Comparison of ENCODE assay signal across 9 cellular contexts in genomic region chr19:41957161-41957837, GRCh38. TPM values are rescaled to one million over a fixed set of nuclear protein-coding genes. Genes with fewer than 3 reads are reported as not detected.
DNase-seq lines count a peak whose midpoint lies in the region; ATAC-seq, FAIRE-seq and TF ChIP-seq lines count a peak whose summit lies in the region.
"Had no signal": no experiment of that assay in that cellular context is flagged by ENCODE, and none has a peak within 500 bp of the region (broad histone marks: within the 10 kb centered on the region; RNA-seq: fewer than 3 reads in every experiment).

No MANE protein-coding gene starts in this region.

- H3K9ac ChIP-seq in DND-41 (ENCODE audit: low read depth, low read length), result 0 out of 2 replicates have a peak overlapping the region, but pooled peaks have one; percentile 17
- peak overlapping the region; percentile 58 for H3K9ac ChIP-seq in PC-3 (ENCODE audit: low read length)
- H3K9ac ChIP-seq in H1 (replicated peaks in 1 of 4; ENCODE audit: extremely low read depth in 1 of 4, low read depth in 3 of 4, low read length in 3 of 4), result no peak overlapping the region

- H2AFZ ChIP-seq in DND-41 (ENCODE audit: low read depth, low read length), result no peak overlapping the region
- no peak overlapping the region for H2AFZ ChIP-seq in PC-3 (ENCODE audit: low read length)
- no peak overlapping the region for H2AFZ ChIP-seq in H1 (ENCODE audit: low read length)

- no peak overlapping the region for H3K23ac ChIP-seq in H1 (ENCODE audit: insufficient read length)

- CTCF ChIA-PET in PC-3 (lab: Charles Lee), result interaction anchor here (1.7 kb wide), 1 partner anchor 78 kb away, joined by 5 read pairs; no protein-coding TSS in a partner anchor
- CTCF ChIA-PET in H1 (lab: Charles Lee; ENCODE audit: partially characterized antibody), result interaction anchor here (0.5 to 4.0 kb wide), 30 partner anchors 11 to 1488 kb away, joined by 3 to 33 read pairs (median 4); partner anchors contain the start of genes ATP1A3, ERFL and RPS19

- no peak overlapping the region for H2AK5ac ChIP-seq in H1 (ENCODE audit: low read depth, low read length)

- H3K79me2 ChIP-seq in DND-41 (ENCODE audit: insufficient read depth, low read length), result peaks cover 11% of the 10 kb centered on the region
- H3K79me2 ChIP-seq in PC-3 (ENCODE audit: low read length), result no peaks in the 10 kb centered on the region
- H3K79me2 ChIP-seq in H1 (ENCODE audit: control insufficient read depth in 1 of 2, insufficient read depth in 2 of 2, low read length in 2 of 2), result no peaks in the 10 kb centered on the region

- TF ChIP-seq POLR2A in H1 (IDR thresholded peaks at IDR 0.05; ENCODE audit: control extremely low read depth in 1 of 2, low read depth in 2 of 2, low read length in 2 of 2) (no peak), H54 (IDR thresholded peaks at IDR 0.05; ENCODE audit: low read depth, low read length) (no peak; the same call in 1 of the 2 replicates)

- H3K36me3 ChIP-seq in DND-41 (ENCODE audit: insufficient read depth, low read length) (peaks cover 19% of the 10 kb centered on the region), PC-3 (ENCODE audit: low read depth, low read length) (no peaks in the 10 kb centered on the region), H1 (ENCODE audit: control insufficient read depth in 2 of 4, insufficient read depth in 4 of 4, low read length in 3 of 4) (peaks cover 0 to 5% (median 0%) of the 10 kb centered on the region in 4 experiments; a peak in 2 of 8 replicates), neutrophil (peaks cover 31% of the 10 kb centered on the region)

- H3K9me3 ChIP-seq in DND-41 (ENCODE audit: insufficient read depth, low read length, severe bottlenecking) (no peaks in the 10 kb centered on the region), PC-3 (ENCODE audit: low read length) (no peaks in the 10 kb centered on the region), H1 (ENCODE audit: insufficient read depth in 2 of 2, low read depth in 1 of 2, low read length in 1 of 2) (no peaks in the 10 kb centered on the region), neutrophil (no peaks in the 10 kb centered on the region)

- intact Hi-C loops in PC-3 (cut with micrococcal nuclease), result loop anchor here (5.0 to 10.0 kb wide), 3 partner anchors 70 to 162 kb away; partner anchors contain the start of gene CEACAM3

- 0 out of 2 replicates have a peak overlapping the region, but pooled peaks have one; percentile 0 for H3K18ac ChIP-seq in H1 (ENCODE audit: extremely low read depth, low read length)

- H3K14ac ChIP-seq in H1 (ENCODE audit: insufficient read length), result no peak overlapping the region

- no peak overlapping the region for H2BK15ac ChIP-seq in H1 (ENCODE audit: low read length)

- TF ChIP-seq RAD21 in H1 (IDR thresholded peaks at IDR 0.05 in 1 of 2, conservative IDR thresholded peaks at IDR 0.05 in 1 of 2; ENCODE audit: low read depth in 2 of 2, low read length in 2 of 2), result no peak

- WGBS in H1 (ENCODE audit: extremely low coverage in 1 of 2, insufficient coverage in 1 of 2, insufficient read length in 1 of 2, insufficient replicate concordance in 2 of 2, low coverage in 1 of 2, low lambda C conversion rate in 2 of 2, missing lambda C conversion rate in 1 of 2), 2 experiments, result 87% methylated on average over 8 of the region's 11 CpGs; no CpG with 5 or more reads in 1 of the 2 experiments

- ATAC-seq in DND-41 (ENCODE audit: insufficient read depth, low read depth), result no peak
- ATAC-seq in PC-3, result no peak
- no peak for ATAC-seq in HG02840 (IDR thresholded peaks at IDR 0.05; ENCODE audit: low FRiP score, unreplicated experiment)
- ATAC-seq in HG03097 (IDR thresholded peaks at IDR 0.05; ENCODE audit: low FRiP score, unreplicated experiment), result no peak

- no peak overlapping the region for H2BK20ac ChIP-seq in H1 (ENCODE audit: low read length)

- no peak overlapping the region; the same call in 1 of the 2 replicates for H2BK5ac ChIP-seq in H1 (ENCODE audit: low read depth, low read length)

- DNase-seq in DND-41, result no peak
- DNase-seq in PC-3, result no peak
- DNase-seq in H1 (ENCODE audit: low read depth in 1 of 2, low spot score in 2 of 2), result no peak
- no peak for DNase-seq in stimulated activated CD4-positive, alpha-beta T cell treated with anti-CD3 and anti-CD28 coated beads, Interleukin-4, amount 100 ng/mL, for 4 hours
- DNase-seq in H54 (ENCODE audit: insufficient read length, low spot score), result no peak

- no peak for TF ChIP-seq EP300 in H1 (IDR thresholded peaks at IDR 0.05; ENCODE audit: borderline replicate concordance in 1 of 2, low read depth in 2 of 2, low read length in 2 of 2)

- H4K8ac ChIP-seq in H1 (ENCODE audit: extremely low read depth, insufficient read depth, low read length), result no peak overlapping the region

- H3K9me2 ChIP-seq in PC-3 (replicated peaks; ENCODE audit: low read length), result no peaks in the 10 kb centered on the region

- no peak overlapping the region for H3K27ac ChIP-seq in DND-41 (ENCODE audit: low read length)
- H3K27ac ChIP-seq in PC-3 (ENCODE audit: low read length), result peak overlapping the region; percentile 48
- H3K27ac ChIP-seq in H1 (ENCODE audit: low read depth, low read length), result no peak overlapping the region
- peak overlapping the region; percentile 84 for H3K27ac ChIP-seq in neutrophil

- no peaks in the 10 kb centered on the region for H3F3A ChIP-seq in PC-3 (ENCODE audit: low read length, unreplicated experiment)

- no peaks in the 10 kb centered on the region for H3K79me1 ChIP-seq in H1 (ENCODE audit: low read depth, low read length)

- no peak overlapping the region for H3K4ac ChIP-seq in H1 (replicated peaks; ENCODE audit: insufficient read length, low read depth, low read length)

- TF ChIP-seq CTCF in DND-41 (IDR thresholded peaks at IDR 0.05; ENCODE audit: borderline replicate concordance, extremely low read depth, low read length, poor library complexity, severe bottlenecking) (no peak), PC-3 (conservative IDR thresholded peaks at IDR 0.05; ENCODE audit: low read depth, low read length) (no peak), H1 (IDR thresholded peaks at IDR 0.05; ENCODE audit: control extremely low read depth in 1 of 3, insufficient read depth in 1 of 3, low read depth in 1 of 3, low read length in 3 of 3) (no peak), neutrophil (IDR thresholded peaks at IDR 0.05) (no peak)

- POLR2A ChIA-PET in PC-3 (lab: Charles Lee; ENCODE audit: unreplicated experiment) (interaction anchor here (0.7 kb wide), 1 partner anchor 95 kb away, joined by 3 read pairs; no protein-coding TSS in a partner anchor), H1 (lab: Charles Lee; ENCODE audit: partially characterized antibody) (interaction anchor here (0.7 to 4.0 kb wide), 6 partner anchors 17 to 97 kb away, joined by 3 to 54 read pairs (median 13); partner anchors contain the start of gene RPS19)

- no peak overlapping the region for H2BK120ac ChIP-seq in H1 (replicated peaks; ENCODE audit: low read depth, low read length)

- peaks cover 22% of the 10 kb centered on the region for H3K4me1 ChIP-seq in DND-41 (ENCODE audit: insufficient read depth, low read length)
- H3K4me1 ChIP-seq in PC-3 (ENCODE audit: insufficient read depth, low read length), result peaks cover 15% of the 10 kb centered on the region
- peaks cover 3 to 10% (median 6%) of the 10 kb centered on the region in 4 experiments for H3K4me1 ChIP-seq in H1 (replicated peaks in 1 of 4; ENCODE audit: control insufficient read depth in 3 of 4, insufficient read depth in 4 of 4, low read length in 3 of 4)
- H3K4me1 ChIP-seq in neutrophil (ENCODE audit: control insufficient read depth in 1 of 2, insufficient read depth in 1 of 2, low read depth in 1 of 2, low read length in 1 of 2), result peaks cover 20% of the 10 kb centered on the region in 2 experiments

- H4K20me1 ChIP-seq in DND-41 (ENCODE audit: insufficient read depth, low read length) (0 out of 2 replicates have a peak, but pooled peaks cover 8% of the 10 kb centered on the region), PC-3 (ENCODE audit: low read length) (no peaks in the 10 kb centered on the region), H1 (replicated peaks in 1 of 2; ENCODE audit: control insufficient read depth in 1 of 2, insufficient read depth in 2 of 2, low read length in 2 of 2) (no peaks in the 10 kb centered on the region)

- no peaks in the 10 kb centered on the region for H3K27me3 ChIP-seq in DND-41 (ENCODE audit: insufficient read depth, low read length, poor library complexity)
- H3K27me3 ChIP-seq in PC-3 (ENCODE audit: low read length), result no peaks in the 10 kb centered on the region
- H3K27me3 ChIP-seq in H1 (replicated peaks in 1 of 4; ENCODE audit: control insufficient read depth in 3 of 4, extremely low read depth in 1 of 4, insufficient read depth in 3 of 4, low read length in 3 of 4), result no peaks in the 10 kb centered on the region
- no peaks in the 10 kb centered on the region for H3K27me3 ChIP-seq in neutrophil

- no peak overlapping the region for H2BK12ac ChIP-seq in H1 (ENCODE audit: low read depth, low read length)

- H3K4me2 ChIP-seq in DND-41 (ENCODE audit: insufficient read depth, low read length) (peak overlapping the region; percentile 94), PC-3 (ENCODE audit: low read length) (peak overlapping the region; percentile 99), H1 (ENCODE audit: insufficient read depth in 1 of 2, low read depth in 2 of 2, low read length in 2 of 2) (peak overlapping the region in 1 of 2 experiments; percentile 69; a peak in 1 of 4 replicates)

- peaks cover 2% of the 10 kb centered on the region; the same call in 1 of the 2 replicates for H3K23me2 ChIP-seq in H1 (ENCODE audit: low read depth, low read length)

- no peak overlapping the region for H4K91ac ChIP-seq in H1 (replicated peaks; ENCODE audit: insufficient read length, low read length)

- BruUV-seq in PC-3 (replicated peaks; lab: Mats Ljungman, UMichigan), result no TSS peak

- no peak for FAIRE-seq in H1 (lab: Jason Lieb, UNC)
- FAIRE-seq in H54 (lab: Jason Lieb, UNC), result no peak

- no peak overlapping the region for H3K56ac ChIP-seq in H1 (replicated peaks; ENCODE audit: insufficient read length, low read depth, low read length)

- no peak overlapping the region for H4K5ac ChIP-seq in H1 (ENCODE audit: insufficient read length, low read depth, low read length)

- H3K4me3 ChIP-seq in DND-41 (ENCODE audit: low read depth in 1 of 2, low read length in 2 of 2), result no peak overlapping the region
- H3K4me3 ChIP-seq in PC-3 (ENCODE audit: low read length), result peak overlapping the region; percentile 88
- H3K4me3 ChIP-seq in H1 (ENCODE audit: extremely low read depth in 1 of 4, insufficient read depth in 2 of 4, low read depth in 3 of 4, low read length in 4 of 4), result no peak overlapping the region
- H3K4me3 ChIP-seq in neutrophil (ENCODE audit: low read depth in 1 of 2, low read length in 1 of 2), result peak overlapping the region in 1 of 2 experiments; percentile 94

RNA-seq across cellular contexts. Expression of gene RABAC1, which starts 1.8 kb away (rescaled TPM):
- total RNA-seq in PC-3 (2014; rRNA removed), result 148 and 158 TPM in 2 replicates
- 123 and 124 TPM in 2 replicates for total RNA-seq in H1 (2021; fragmentation: NEBNext Ultra II Directional; extraction: Animal tissue kit (Norgen Biotek cat#: 25700))
- 439 and 585 TPM in 2 replicates for polyA plus RNA-seq in H1 (2011; rRNA removed)
- 282 TPM for polyA plus RNA-seq in H1 (2011; cell fraction: cytosol; rRNA removed)
- 227 TPM for polyA plus RNA-seq in H1 (2011; cell fraction: nucleus; rRNA removed)
- 99.4 to 181 TPM (median 175 TPM) in 4 replicates for polyA plus RNA-seq in H1 (2012, experiment 1 of 2)
- polyA plus RNA-seq in H1 (2012, experiment 2 of 2), result 315 TPM
- polyA plus RNA-seq in H1 (2013, experiment 1 of 2), result 173 TPM
- 186 TPM for polyA plus RNA-seq in H1 (2013, experiment 2 of 2)
- polyA minus RNA-seq in H1 (2011; rRNA and poly(A)+ RNA removed), result 46.7 and 56.4 TPM in 2 replicates
- polyA minus RNA-seq in H1 (2011; cell fraction: cytosol; rRNA and poly(A)+ RNA removed), result 53.9 TPM
- 41.0 TPM for polyA minus RNA-seq in H1 (2011; cell fraction: nucleus; rRNA and poly(A)+ RNA removed)

RNA-seq across cellular contexts. Expression of gene ERFL, which starts 29.1 kb away (rescaled TPM):
- 0.11 and 0.58 TPM in 2 replicates for total RNA-seq in PC-3 (2014; rRNA removed)
- not detected in 2 replicates for total RNA-seq in H1 (2021; fragmentation: NEBNext Ultra II Directional; extraction: Animal tissue kit (Norgen Biotek cat#: 25700))
- polyA plus RNA-seq in H1 (2011; rRNA removed), result 0.08 and 0.12 TPM in 2 replicates
- 0.03 TPM for polyA plus RNA-seq in H1 (2011; cell fraction: cytosol; rRNA removed)
- 0.33 TPM for polyA plus RNA-seq in H1 (2011; cell fraction: nucleus; rRNA removed)
- 0.08 to 0.16 TPM (median 0.10 TPM) in 3 of 4 replicates, not detected in the other for polyA plus RNA-seq in H1 (2012, experiment 1 of 2)
- polyA plus RNA-seq in H1 (2012, experiment 2 of 2), result not detected
- 0.02 TPM for polyA plus RNA-seq in H1 (2013, experiment 1 of 2)
- 0.06 TPM for polyA plus RNA-seq in H1 (2013, experiment 2 of 2)
- polyA minus RNA-seq in H1 (2011; rRNA and poly(A)+ RNA removed), result not detected in 2 replicates
- polyA minus RNA-seq in H1 (2011; cell fraction: cytosol; rRNA and poly(A)+ RNA removed), result not detected
- not detected for polyA minus RNA-seq in H1 (2011; cell fraction: nucleus; rRNA and poly(A)+ RNA removed)

RNA-seq across cellular contexts. Expression of gene ATP1A3, which starts 36.7 kb away (rescaled TPM):
- 4.0 and 8.3 TPM in 2 replicates for total RNA-seq in PC-3 (2014; rRNA removed)
- 35.8 and 41.2 TPM in 2 replicates for total RNA-seq in H1 (2021; fragmentation: NEBNext Ultra II Directional; extraction: Animal tissue kit (Norgen Biotek cat#: 25700))
- polyA plus RNA-seq in H1 (2011; rRNA removed), result 11.1 and 19.2 TPM in 2 replicates
- polyA plus RNA-seq in H1 (2011; cell fraction: cytosol; rRNA removed), result 5.9 TPM
- polyA plus RNA-seq in H1 (2011; cell fraction: nucleus; rRNA removed), result 20.8 TPM
- polyA plus RNA-seq in H1 (2012, experiment 1 of 2), result 30.8 to 45.2 TPM (median 38.2 TPM) in 4 replicates
- polyA plus RNA-seq in H1 (2012, experiment 2 of 2), result 33.0 TPM
- polyA plus RNA-seq in H1 (2013, experiment 1 of 2), result 44.9 TPM
- polyA plus RNA-seq in H1 (2013, experiment 2 of 2), result 43.1 TPM
- 24.6 and 27.9 TPM in 2 replicates for polyA minus RNA-seq in H1 (2011; rRNA and poly(A)+ RNA removed)
- 20.7 TPM for polyA minus RNA-seq in H1 (2011; cell fraction: cytosol; rRNA and poly(A)+ RNA removed)
- 10.7 TPM for polyA minus RNA-seq in H1 (2011; cell fraction: nucleus; rRNA and poly(A)+ RNA removed)
- polyA plus RNA-seq: fibroblast of lung had no signal

Comparison
In these comparisons a context has a peak if more than half of its experiments do, and no peak if none do; other contexts are left out.
1. H3K27ac ChIP-seq: peak in PC-3 (single experiment) and neutrophil (single experiment); none in DND-41 (single experiment) and H1 (single experiment).
2. H3K9ac ChIP-seq: peak in DND-41 (single experiment) and PC-3 (single experiment); none in H1 (0 of 4).